In the genomic region with DNA sequence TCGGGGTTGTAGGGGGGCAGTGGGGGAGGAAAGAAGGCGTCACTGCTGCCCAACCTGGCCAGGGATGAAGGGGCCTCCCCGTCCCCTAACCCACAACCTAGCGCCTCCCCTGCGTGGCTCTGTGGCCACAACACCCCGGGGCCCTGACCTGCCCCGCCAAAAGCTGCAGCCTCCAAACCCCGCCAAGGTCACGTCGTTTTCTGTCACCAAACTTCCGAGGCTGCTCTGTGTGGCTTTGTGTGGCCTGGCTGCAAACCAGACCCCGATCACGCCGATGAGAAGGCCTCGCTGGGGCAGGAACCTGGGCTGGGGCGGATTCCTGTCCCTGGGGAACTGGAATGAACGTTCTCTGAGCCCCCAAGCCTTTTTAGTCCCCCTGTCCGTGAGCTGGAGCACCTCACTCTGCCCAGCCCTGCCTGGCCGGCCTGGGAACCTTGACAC, we compare ENCODE assay signal across 23 cellular contexts. TPM values are rescaled to one million over a fixed set of nuclear protein-coding genes. Genes with fewer than 3 reads are reported as not detected.
"Had no signal": no experiment of that assay in that cellular context is flagged by ENCODE, and none has a peak within 500 bp of the region (broad histone marks: within the 10 kb centered on the region; RNA-seq: fewer than 3 reads in every experiment).

No MANE protein-coding gene starts in this region.

- H3K9me3 Mint-ChIP-seq: endodermal cell; naive thymus-derived CD8-positive, alpha-beta T cell; type B pancreatic cell had no signal

- ATAC-seq: naive thymus-derived CD8-positive, alpha-beta T cell had no signal

- H3K4me3 ChIP-seq: coronary artery had no signal

- DNase-seq: caudate nucleus; effector CD4-positive, alpha-beta T cell; endodermal cell; foreskin melanocyte; head of caudate nucleus; hypothalamus; islet precursor cell; naive thymus-derived CD8-positive, alpha-beta T cell; small intestine; stimulated activated CD4-positive, alpha-beta T cell treated with anti-CD3 and anti-CD28 coated beads, Interleukin-12 subunit alpha, Interleukin-12 subunit beta, amount 100 ng/mL, for 4 hours; stimulated activated naive CD4-positive, alpha-beta T cell treated with Interleukin-2 at 50 U/mL for 16 hours had no signal

- FAIRE-seq: small intestine, urothelium cell line had no signal

- H3K4me3 Mint-ChIP-seq: endodermal cell; naive thymus-derived CD8-positive, alpha-beta T cell; type B pancreatic cell had no signal

- H3K36me3 Mint-ChIP-seq: naive thymus-derived CD8-positive, alpha-beta T cell; type B pancreatic cell had no signal

- H3K27ac Mint-ChIP-seq: endodermal cell; naive thymus-derived CD8-positive, alpha-beta T cell; type B pancreatic cell had no signal

RNA-seq across cellular contexts. Expression of gene CIBAR2, which starts 30.5 kb away (rescaled TPM):
- total RNA-seq: chondrocyte; dermis microvascular lymphatic vessel endothelial cell; endodermal cell; liver; lung microvascular endothelial cell; mesenteric fat pad; mononuclear cell; naive thymus-derived CD8-positive, alpha-beta T cell; omental fat pad; pulmonary artery endothelial cell had no signal
- polyA plus RNA-seq: esophagus; liver; naive thymus-derived CD8-positive, alpha-beta T cell had no signal
